In the genomic region with DNA sequence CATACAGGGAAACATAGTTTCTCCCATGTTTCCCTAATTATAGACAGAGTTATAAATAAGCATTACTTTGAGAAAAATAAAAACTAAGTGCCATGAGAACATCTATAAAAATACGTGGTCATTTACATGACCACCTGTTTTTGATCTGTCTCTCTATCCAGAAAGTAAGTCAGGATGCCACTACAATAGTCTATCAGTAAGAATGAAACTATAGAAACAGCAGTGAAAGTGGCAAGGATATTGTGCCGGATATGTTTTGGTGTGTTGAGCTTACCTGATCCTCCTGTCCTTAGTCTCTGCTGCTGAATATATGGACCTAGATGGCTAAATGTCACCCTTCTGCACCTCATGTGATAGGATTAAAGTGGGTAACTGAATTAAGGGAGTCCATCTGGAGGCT, we compare ENCODE assay signal across 32 cellular contexts.
"Had no signal": no experiment of that assay in that cellular context is flagged by ENCODE, and none has a peak within 500 bp of the region (broad histone marks: within the 10 kb centered on the region; RNA-seq: fewer than 3 reads in every experiment).

No MANE protein-coding gene starts in this region.

- FAIRE-seq: astrocyte, colon, TTC549 had no signal

- ATAC-seq: activated CD4-positive, alpha-beta T cell treated with anti-CD3 and anti-CD28 coated beads for 36 hours; activated CD8-positive, alpha-beta memory T cell treated with anti-CD3 and anti-CD28 coated beads, Interleukin-2, amount 10 ng/mL, durations not matched to agents 7 days and 5 days; activated CD8-positive, alpha-beta T cell treated with anti-CD3 and anti-CD28 coated beads, Interleukin-2, amount 10 ng/mL, durations not matched to agents 7 days and 5 days; activated naive CD8-positive, alpha-beta T cell treated with anti-CD3 and anti-CD28 coated beads, Interleukin-2, amount 50 U/mL, for 24 hours; body of pancreas had no signal

- DNase-seq: activated B cell treated with CpG ODN at 0.5 μM for 24 hours; activated CD4-positive, alpha-beta memory T cell treated with anti-CD3 and anti-CD28 coated beads, Interleukin-2, amount 10 ng/mL, durations not matched to agents 7 days and 5 days; activated CD4-positive, alpha-beta T cell treated with anti-CD3 and anti-CD28 coated beads for 1 hour; activated CD4-positive, alpha-beta T cell treated with anti-CD3 and anti-CD28 coated beads for 36 hours; activated CD4-positive, alpha-beta T cell treated with anti-CD3 and anti-CD28 coated beads for 48 hours; activated CD4-positive, alpha-beta T cell treated with anti-CD3 and anti-CD28 coated beads, Interleukin-2, amount 10 ng/mL, durations not matched to agents 7 days and 5 days; activated CD4-positive, alpha-beta T cell treated with anti-CD3 and anti-CD28 coated beads, Interleukin-2, amount 50 U/mL, for 48 hours; activated CD8-positive, alpha-beta memory T cell treated with anti-CD3 and anti-CD28 coated beads for 24 hours; activated CD8-positive, alpha-beta memory T cell treated with anti-CD3 and anti-CD28 coated beads, Interleukin-2, amount 10 ng/mL, durations not matched to agents 7 days and 5 days; activated CD8-positive, alpha-beta memory T cell treated with anti-CD3 and anti-CD28 coated beads, Interleukin-2, amount 50 U/mL, for 48 hours; activated CD8-positive, alpha-beta T cell treated with anti-CD3 and anti-CD28 coated beads, Interleukin-2, amount 10 ng/mL, durations not matched to agents 7 days and 5 days; activated effector memory CD4-positive, alpha-beta T cell treated with Interleukin-2 at 50 U/mL for 16 hours; activated gamma-delta T cell; activated naive CD4-positive, alpha-beta T cell treated with anti-CD3 and anti-CD28 coated beads, Interleukin-2, amount 10 ng/mL, durations not matched to agents 7 days and 5 days; activated naive CD4-positive, alpha-beta T cell treated with Interleukin-2 at 50 U/mL for 16 hours; activated naive CD8-positive, alpha-beta T cell treated with anti-CD3 and anti-CD28 coated beads, Interleukin-2, amount 10 ng/mL, durations not matched to agents 7 days and 5 days; activated naive CD8-positive, alpha-beta T cell treated with anti-CD3 and anti-CD28 coated beads, Interleukin-2, amount 50 U/mL, for 24 hours; activated T-cell treated with anti-CD3 and anti-CD28 coated beads, Interleukin-2, amount 50 U/mL, for 24 hours; activated T-cell treated with anti-CD3 and anti-CD28 coated beads, Interleukin-2, amount 50 U/mL, for 48 hours; amygdala; anterior cingulate cortex; body of pancreas; brain microvascular endothelial cell; central memory CD4-positive, alpha-beta T cell; T-helper 2 cell; T-helper 9 cell had no signal

- H3K27ac ChIP-seq: body of pancreas, brain microvascular endothelial cell, breast epithelium, coronary artery, VCaP had no signal

- H3K27me3 ChIP-seq: body of pancreas, brain microvascular endothelial cell, breast epithelium had no signal

- H3K4me1 ChIP-seq: body of pancreas, breast epithelium had no signal

- H3K4me3 ChIP-seq: body of pancreas, breast epithelium, coronary artery had no signal

- H3K36me3 ChIP-seq: brain microvascular endothelial cell, breast epithelium had no signal

- H3K9me3 ChIP-seq: body of pancreas, breast epithelium had no signal
